Comparison of ENCODE assay signal across 9 cellular contexts in the genomic region with DNA sequence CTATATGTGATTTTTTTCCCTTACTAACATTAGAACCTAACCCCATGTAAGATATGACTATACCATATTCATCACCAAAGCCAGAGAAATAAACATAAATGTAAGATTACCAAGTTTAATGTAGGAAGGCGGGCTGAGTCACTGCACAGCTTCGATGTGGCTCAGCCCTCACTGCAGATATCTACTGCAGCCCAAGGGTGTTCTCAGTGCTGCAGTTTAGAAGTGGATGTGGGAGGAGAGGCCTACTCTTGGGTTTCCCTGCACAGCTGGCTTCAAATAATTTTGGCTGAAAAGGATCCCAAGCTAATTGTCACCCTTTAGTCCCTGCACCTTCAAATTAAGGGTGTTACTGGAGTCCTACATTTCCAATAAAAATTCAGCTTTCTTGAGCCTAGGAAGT. TPM values are rescaled to one million over a fixed set of nuclear protein-coding genes. Genes with fewer than 3 reads are reported as not detected.
DNase-seq lines count a peak whose midpoint lies in the region; ATAC-seq and FAIRE-seq lines count a peak whose summit lies in the region.
"Had no signal": no experiment of that assay in that cellular context is flagged by ENCODE, and none has a peak within 500 bp of the region (broad histone marks: within the 10 kb centered on the region; RNA-seq: fewer than 3 reads in every experiment).

No MANE protein-coding gene starts in this region.

- no peak overlapping the region for H2AK5ac ChIP-seq in mesenchymal stem cell (ENCODE audit: low read length, severe bottlenecking)

- no peak overlapping the region for H3K4me3 ChIP-seq in CD8-positive, alpha-beta memory T cell (ENCODE audit: low read length)
- no peak overlapping the region for H3K4me3 ChIP-seq in mesenchymal stem cell (ENCODE audit: insufficient read depth in 1 of 2, low read depth in 1 of 2, low read length in 2 of 2)

- H3K79me1 ChIP-seq in mesenchymal stem cell (replicated peaks; ENCODE audit: low read length, poor library complexity, severe bottlenecking) = no peaks in the 10 kb centered on the region

- H3K9ac ChIP-seq in mesenchymal stem cell (ENCODE audit: low read length) = peak overlapping the region; percentile 36

- H3K23ac ChIP-seq in mesenchymal stem cell (ENCODE audit: low read length in 2 of 2) = no peak overlapping the region

- POLR2A ChIA-PET in CD8-positive, alpha-beta memory T cell (lab: Charles Lee) = no interaction called here

- H3K9me3 ChIP-seq in CD8-positive, alpha-beta memory T cell (ENCODE audit: low read length) = no peaks in the 10 kb centered on the region
- no peaks in the 10 kb centered on the region for H3K9me3 ChIP-seq in mesenchymal stem cell (ENCODE audit: control insufficient read depth, low read length)

- peak overlapping the region in 4 of 7 donors; percentile 2 to 22 (median 6) for H3K4me3 Mint-ChIP-seq in CD8-positive, alpha-beta memory T cell

- no peak overlapping the region for H2BK120ac ChIP-seq in mesenchymal stem cell (ENCODE audit: low read depth, low read length)

- H2AFZ ChIP-seq in mesenchymal stem cell (ENCODE audit: low read depth, low read length) = no peak overlapping the region

- no peaks in the 10 kb centered on the region for H3K27me3 ChIP-seq in CD8-positive, alpha-beta memory T cell (ENCODE audit: insufficient read depth, low read length, poor library complexity, severe bottlenecking)
- H3K27me3 ChIP-seq in mesenchymal stem cell (ENCODE audit: control insufficient read depth in 1 of 2, insufficient read depth in 1 of 2, low read length in 2 of 2) = no peaks in the 10 kb centered on the region

- WGBS in mesenchymal stem cell = 81% methylated on average over 2 of the region's 2 CpGs

- peak overlapping the region in 5 of 8 donors; percentile 1 to 44 (median 24) for H3K27ac Mint-ChIP-seq in CD8-positive, alpha-beta memory T cell

- peaks cover 4 to 41% (median 12%) of the 10 kb centered on the region in 3 donors for H3K36me3 Mint-ChIP-seq in CD8-positive, alpha-beta memory T cell

- no peak for DNase-seq in CD8-positive, alpha-beta memory T cell
- peak; percentile 65 to 75 for DNase-seq in activated T-cell treated with anti-CD3 and anti-CD28 coated beads, Interleukin-2, amount 50 U/mL, for 48 hours
- DNase-seq in mesenchymal stem cell = no peak
- no peak for DNase-seq in Kasumi-1 (lab: John Stamatoyannopoulos, UW)
- DNase-seq in NK-92 treated with Interleukin-12 subunit alpha and Interleukin-12 subunit beta, amount 100 ng/mL, for 24 hours (lab: John Stamatoyannopoulos, UW) = no peak
- DNase-seq in HTR-8/SVneo (ENCODE audit: insufficient read length, low spot score) = no peak
- no peak for DNase-seq in cerebellum (ENCODE audit: low spot score)
- DNase-seq: DND-41 had no signal

- H3K18ac ChIP-seq in mesenchymal stem cell (ENCODE audit: low read depth in 1 of 2, low read length in 2 of 2) = no peak overlapping the region

- H4K91ac ChIP-seq in mesenchymal stem cell (ENCODE audit: low read length) = no peak overlapping the region

- H3K27ac ChIP-seq in CD8-positive, alpha-beta memory T cell (ENCODE audit: low read depth, low read length) = no peak overlapping the region
- peak overlapping the region; percentile 1 for H3K27ac ChIP-seq in mesenchymal stem cell (ENCODE audit: low read length, poor library complexity, severe bottlenecking)

- H3K4me1 ChIP-seq in CD8-positive, alpha-beta memory T cell (ENCODE audit: insufficient read depth, low read length) = peaks cover 32% of the 10 kb centered on the region
- peaks cover 6% of the 10 kb centered on the region for H3K4me1 ChIP-seq in mesenchymal stem cell (ENCODE audit: control insufficient read depth, insufficient read depth, low read depth, low read length)

- H3K4me1 Mint-ChIP-seq in CD8-positive, alpha-beta memory T cell = peaks cover 65 to 91% (median 89%) of the 10 kb centered on the region in 3 donors

- no peak overlapping the region for H2BK15ac ChIP-seq in mesenchymal stem cell (ENCODE audit: low read depth, poor library complexity, severe bottlenecking)

- H3K14ac ChIP-seq in mesenchymal stem cell (ENCODE audit: low read length in 2 of 2) = no peak overlapping the region

- no peak overlapping the region for H4K8ac ChIP-seq in mesenchymal stem cell (ENCODE audit: low read length)

- H3K9me3 Mint-ChIP-seq in CD8-positive, alpha-beta memory T cell = no peaks in the 10 kb centered on the region

- H3K4me2 ChIP-seq in mesenchymal stem cell (ENCODE audit: low read length, poor library complexity, severe bottlenecking) = no peak overlapping the region

- ATAC-seq in HG02798 (IDR thresholded peaks at IDR 0.05; ENCODE audit: poor library complexity, unreplicated experiment) = peak; percentile 32

- CTCF ChIA-PET in CD8-positive, alpha-beta memory T cell (lab: Charles Lee) = interaction anchor here (0.7 kb wide), 1 partner anchor 303 kb away, joined by 3 read pairs; no protein-coding TSS in a partner anchor

- no peak overlapping the region for H2BK12ac ChIP-seq in mesenchymal stem cell (ENCODE audit: low read length in 2 of 2)

- no peaks in the 10 kb centered on the region for H3K27me3 Mint-ChIP-seq in CD8-positive, alpha-beta memory T cell

- H3K4ac ChIP-seq in mesenchymal stem cell (ENCODE audit: low read depth in 1 of 2, low read length in 2 of 2) = no peak overlapping the region

- H3K36me3 ChIP-seq in CD8-positive, alpha-beta memory T cell (ENCODE audit: insufficient read depth, low read length) = peaks cover 5% of the 10 kb centered on the region
- peaks cover 0 to 41% of the 10 kb centered on the region in 2 experiments for H3K36me3 ChIP-seq in mesenchymal stem cell (ENCODE audit: control insufficient read depth in 1 of 2, insufficient read depth in 2 of 2, low read depth in 1 of 2, low read length in 2 of 2)

- no peak for FAIRE-seq in HTR-8/SVneo (lab: Jason Lieb, UNC)

- H2BK5ac ChIP-seq in mesenchymal stem cell (ENCODE audit: low read depth, low read length, poor library complexity, severe bottlenecking) = no peak overlapping the region

RNA-seq across cellular contexts. Expression of gene ARPP19, which starts 9.2 kb away (rescaled TPM):
- 100 to 1,000 TPM; 226 to 270 TPM for total RNA-seq in CD8-positive, alpha-beta memory T cell
- polyA plus RNA-seq in CD8-positive, alpha-beta memory T cell = 55.3 TPM
- polyA plus RNA-seq in mesenchymal stem cell (2013, experiment 1 of 2) = 59.1 TPM
- 58.9 TPM for polyA plus RNA-seq in mesenchymal stem cell (2013, experiment 2 of 2)
- 158 TPM for total RNA-seq in cerebellum

RNA-seq across cellular contexts. Expression of gene MYO5A, which starts 30.9 kb away (rescaled TPM):
- 10 to 100 TPM; 31.0 to 37.3 TPM for total RNA-seq in CD8-positive, alpha-beta memory T cell
- 15.8 TPM for polyA plus RNA-seq in CD8-positive, alpha-beta memory T cell
- polyA plus RNA-seq in mesenchymal stem cell (2013, experiment 1 of 2) = 13.1 TPM
- polyA plus RNA-seq in mesenchymal stem cell (2013, experiment 2 of 2) = 11.6 TPM
- total RNA-seq in cerebellum = 89.3 TPM

Comparison
In these comparisons a context has a peak if more than half of its experiments do, and no peak if none do; other contexts are left out.
1. DNase-seq: peak in activated T-cell treated with anti-CD3 and anti-CD28 coated beads, Interleukin-2, amount 50 U/mL, for 48 hours (2 of 2); none in CD8-positive, alpha-beta memory T cell (0 of 5), mesenchymal stem cell (single experiment), Kasumi-1 (0 of 2), NK-92 treated with Interleukin-12 subunit alpha and Interleukin-12 subunit beta, amount 100 ng/mL, for 24 hours (single experiment), HTR-8/SVneo (single experiment) and cerebellum (single experiment).